Comparison of ENCODE assay signal across 9 cellular contexts in the genomic region with DNA sequence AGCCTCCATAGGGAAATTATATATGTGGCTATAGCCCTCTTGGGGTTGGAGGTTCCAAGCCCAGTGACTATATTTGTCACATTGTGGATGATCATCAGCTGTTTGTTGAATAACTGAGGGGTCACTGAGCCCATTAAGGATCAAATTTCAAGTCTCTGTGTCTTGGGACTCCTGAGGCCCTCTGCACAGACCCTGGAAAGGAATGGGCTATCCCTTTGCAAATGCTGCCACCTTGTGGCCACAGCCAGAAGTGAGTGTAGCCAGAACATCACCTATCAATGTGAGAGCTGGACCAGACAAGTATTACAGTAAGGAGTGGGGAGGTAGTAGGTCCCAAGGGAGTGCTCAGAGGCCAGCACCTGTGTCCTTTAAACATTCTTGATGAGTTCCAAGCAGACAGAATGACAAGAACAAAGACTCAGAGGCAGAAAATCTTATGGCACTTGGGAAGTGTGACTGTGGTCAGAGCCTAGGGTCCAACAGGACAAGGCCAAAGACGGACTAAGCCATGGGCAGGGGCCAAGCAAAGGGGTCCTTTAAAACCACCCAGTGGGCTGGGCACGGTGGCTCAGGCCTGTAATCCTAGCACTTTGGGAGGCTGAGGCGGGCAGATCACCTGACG. TPM values are rescaled to one million over a fixed set of nuclear protein-coding genes. Genes with fewer than 3 reads are reported as not detected.
DNase-seq lines count a peak whose midpoint lies in the region; ATAC-seq, FAIRE-seq and TF ChIP-seq lines count a peak whose summit lies in the region.
"Had no signal": no experiment of that assay in that cellular context is flagged by ENCODE, and none has a peak within 500 bp of the region (broad histone marks: within the 10 kb centered on the region; RNA-seq: fewer than 3 reads in every experiment).

No MANE protein-coding gene starts in this region.

- intact Hi-C loops in endothelial cell of umbilical vein (cut with micrococcal nuclease) = loop anchor here (1.0 kb wide), 4 partner anchors 56 to 271 kb away; no protein-coding TSS in a partner anchor

- no peak overlapping the region for H3K27ac Mint-ChIP-seq in activated CD8-positive, alpha-beta memory T cell treated with anti-CD3 and anti-CD28 coated beads, Interleukin-2, amount 10 ng/mL, durations not matched to agents 7 days and 5 days

- no peak overlapping the region for H3K4me3 ChIP-seq in endothelial cell of umbilical vein (replicated peaks in 1 of 3; ENCODE audit: insufficient read depth in 1 of 3, low read depth in 1 of 3, low read length in 3 of 3)

- H3K9me3 ChIP-seq in endothelial cell of umbilical vein (replicated peaks; ENCODE audit: control insufficient read depth, insufficient read depth, low read length) = no peaks in the 10 kb centered on the region

- BruUV-seq in endothelial cell of umbilical vein (replicated peaks; lab: Mats Ljungman, UMichigan) = no TSS peak

- FAIRE-seq in endothelial cell of umbilical vein (lab: Jason Lieb, UNC) = peak; percentile 87

- no peak for TF ChIP-seq POLR2A in endothelial cell of umbilical vein (IDR thresholded peaks at IDR 0.05; ENCODE audit: low read depth, low read length)

- no peak overlapping the region for H3K9ac ChIP-seq in endothelial cell of umbilical vein (replicated peaks; ENCODE audit: extremely low read depth, insufficient read depth, low read length)

- no peaks in the 10 kb centered on the region for H3K4me1 Mint-ChIP-seq in activated CD8-positive, alpha-beta memory T cell treated with anti-CD3 and anti-CD28 coated beads, Interleukin-2, amount 10 ng/mL, durations not matched to agents 7 days and 5 days

- dilution Hi-C loops in endothelial cell of umbilical vein (cut with MboI; ENCODE audit: extremely low pct_ligation_motif_present, low sequenced_read_pairs) = no loop called here

- H3K9me3 Mint-ChIP-seq in activated CD8-positive, alpha-beta memory T cell treated with anti-CD3 and anti-CD28 coated beads, Interleukin-2, amount 10 ng/mL, durations not matched to agents 7 days and 5 days (ENCODE audit: low read depth) = no peaks in the 10 kb centered on the region

- peak; percentile 85 to 89 for TF ChIP-seq CTCF in endothelial cell of umbilical vein (IDR thresholded peaks at IDR 0.05; ENCODE audit: extremely low read depth in 1 of 2, insufficient read depth in 1 of 2, low read depth in 1 of 2, low read length in 2 of 2)

- no peak overlapping the region for H3K4me3 Mint-ChIP-seq in activated CD8-positive, alpha-beta memory T cell treated with anti-CD3 and anti-CD28 coated beads, Interleukin-2, amount 10 ng/mL, durations not matched to agents 7 days and 5 days

- no peaks in the 10 kb centered on the region for H3K36me3 Mint-ChIP-seq in activated CD8-positive, alpha-beta memory T cell treated with anti-CD3 and anti-CD28 coated beads, Interleukin-2, amount 10 ng/mL, durations not matched to agents 7 days and 5 days

- POLR2A ChIA-PET in endothelial cell of umbilical vein (lab: Charles Lee) = interaction anchor here (1.4 kb wide), 1 partner anchor 102 kb away, joined by 3 read pairs; no protein-coding TSS in a partner anchor

- no peaks in the 10 kb centered on the region for H3K9me1 ChIP-seq in endothelial cell of umbilical vein (replicated peaks; ENCODE audit: control insufficient read depth, extremely low read depth, insufficient read depth, low read length)

- DNase-seq in 8988T (peak; percentile 84), HPDE6-E6E7 (ENCODE audit: extremely low spot score) (peak; percentile 76), NOMO-1 treated with DMSO at 0.1 percent for 48 hours (lab: John Stamatoyannopoulos, UW; ENCODE audit: unreplicated experiment) (peak; percentile 75), endothelial cell of umbilical vein (ENCODE audit: low read depth, low spot score) (peak; percentile 77), mucosa of gallbladder (ENCODE audit: low spot score) (peak; percentile 86)
- peak; percentile 86 for DNase-seq in activated CD8-positive, alpha-beta memory T cell treated with anti-CD3 and anti-CD28 coated beads, Interleukin-2, amount 10 ng/mL, durations not matched to agents 7 days and 5 days
- peak; percentile 71 for DNase-seq in stimulated activated CD8-positive, alpha-beta memory T cell treated with anti-CD3 and anti-CD28 coated beads, Interleukin-7, amount 100 ng/mL, for 24 hours (ENCODE audit: low read depth)

- no peaks in the 10 kb centered on the region for H3K4me1 ChIP-seq in endothelial cell of umbilical vein (ENCODE audit: control insufficient read depth, extremely low read depth, insufficient read depth, low read length)

- peak; percentile 69 for ATAC-seq in GM18502 (IDR thresholded peaks at IDR 0.05; ENCODE audit: poor library complexity, unreplicated experiment)
- peak; percentile 92 for ATAC-seq in activated CD8-positive, alpha-beta memory T cell treated with anti-CD3 and anti-CD28 coated beads, Interleukin-2, amount 10 ng/mL, durations not matched to agents 7 days and 5 days

- no peak overlapping the region for H2AFZ ChIP-seq in endothelial cell of umbilical vein (ENCODE audit: low read depth, low read length)

- H3K79me2 ChIP-seq in endothelial cell of umbilical vein (ENCODE audit: control insufficient read depth, insufficient read depth, low read length) = no peaks in the 10 kb centered on the region

- H3K36me3 ChIP-seq in endothelial cell of umbilical vein (ENCODE audit: control insufficient read depth in 2 of 2, extremely low read depth in 1 of 2, insufficient read depth in 2 of 2, low read length in 2 of 2) = no peaks in the 10 kb centered on the region

- H3K27ac ChIP-seq in endothelial cell of umbilical vein (ENCODE audit: insufficient read depth, low read depth, low read length) = no peak overlapping the region

- H3K27me3 Mint-ChIP-seq in activated CD8-positive, alpha-beta memory T cell treated with anti-CD3 and anti-CD28 coated beads, Interleukin-2, amount 10 ng/mL, durations not matched to agents 7 days and 5 days = peaks cover 12% of the 10 kb centered on the region

- H3K27me3 ChIP-seq in endothelial cell of umbilical vein (ENCODE audit: control insufficient read depth in 2 of 2, insufficient read depth in 2 of 2, low read length in 2 of 2) = peaks cover 0 to 10% of the 10 kb centered on the region in 2 experiments

- CTCF ChIA-PET in activated CD8-positive, alpha-beta memory T cell treated with anti-CD3 and anti-CD28 coated beads, Interleukin-2, amount 10 ng/mL, durations not matched to agents 7 days and 5 days (lab: Charles Lee) = interaction anchor here (0.6 to 6.3 kb wide), 33 partner anchors 8 to 389 kb away, joined by 3 to 55 read pairs (median 4); partner anchors contain the start of genes ARID3C, DCTN3, GALT and RPP25L
- CTCF ChIA-PET in endothelial cell of umbilical vein (lab: Charles Lee) = interaction anchor here (0.5 to 5.8 kb wide), 50 partner anchors 9 to 348 kb away, joined by 3 to 104 read pairs (median 5); partner anchors contain the start of genes DCTN3, ENHO, MYORG and RPP25L

- H4K20me1 ChIP-seq in endothelial cell of umbilical vein (replicated peaks; ENCODE audit: control insufficient read depth, extremely low read depth, insufficient read depth, low read length) = no peaks in the 10 kb centered on the region

- no peak overlapping the region for H3K4me2 ChIP-seq in endothelial cell of umbilical vein (ENCODE audit: insufficient read depth, low read length)

RNA-seq across cellular contexts. Expression of gene RPP25L, which starts 8.2 kb away (rescaled TPM):
- 10 to 100 TPM; 27.2 to 27.8 TPM for total RNA-seq in activated CD8-positive, alpha-beta memory T cell treated with anti-CD3 and anti-CD28 coated beads, Interleukin-2, amount 10 ng/mL, durations not matched to agents 7 days and 5 days
- total RNA-seq in endothelial cell of umbilical vein (15.1 and 15.7 TPM in 2 replicates), mucosa of gallbladder (28.7 TPM)
- 41.0 and 46.9 TPM in 2 replicates for polyA plus RNA-seq in endothelial cell of umbilical vein
- 26.1 and 27.9 TPM in 2 replicates for polyA plus RNA-seq in endothelial cell of umbilical vein (2011; cell fraction: cytosol; rRNA removed)
- 9.1 and 10.0 TPM in 2 replicates for polyA plus RNA-seq in endothelial cell of umbilical vein (2011; cell fraction: nucleus; rRNA removed)
- polyA plus RNA-seq in endothelial cell of umbilical vein (2012) = 18.8 and 23.8 TPM in 2 replicates
- 7.2 and 12.7 TPM in 2 replicates for polyA minus RNA-seq in endothelial cell of umbilical vein
- 19.8 TPM for polyA minus RNA-seq in endothelial cell of umbilical vein (2011; cell fraction: cytosol; rRNA and poly(A)+ RNA removed)
- polyA minus RNA-seq in endothelial cell of umbilical vein (2011; cell fraction: nucleus; rRNA and poly(A)+ RNA removed) = 2.8 and 3.7 TPM in 2 replicates

RNA-seq across cellular contexts. Expression of gene CNTFR, which starts 14.2 kb away (rescaled TPM):
- total RNA-seq in activated CD8-positive, alpha-beta memory T cell treated with anti-CD3 and anti-CD28 coated beads, Interleukin-2, amount 10 ng/mL, durations not matched to agents 7 days and 5 days = not detected
- not detected in 2 replicates for total RNA-seq in endothelial cell of umbilical vein
- not detected in 2 replicates for polyA plus RNA-seq in endothelial cell of umbilical vein
- polyA plus RNA-seq in endothelial cell of umbilical vein (2011; cell fraction: cytosol; rRNA removed) = not detected in 2 replicates
- polyA plus RNA-seq in endothelial cell of umbilical vein (2011; cell fraction: nucleus; rRNA removed) = not detected in 2 replicates
- not detected in 2 replicates for polyA plus RNA-seq in endothelial cell of umbilical vein (2012)
- polyA minus RNA-seq in endothelial cell of umbilical vein = not detected in 2 replicates
- not detected for polyA minus RNA-seq in endothelial cell of umbilical vein (2011; cell fraction: cytosol; rRNA and poly(A)+ RNA removed)
- not detected in 2 replicates for polyA minus RNA-seq in endothelial cell of umbilical vein (2011; cell fraction: nucleus; rRNA and poly(A)+ RNA removed)
- total RNA-seq in mucosa of gallbladder = 23.0 TPM

RNA-seq across cellular contexts. Expression of gene DCTN3, which starts 16.6 kb away (rescaled TPM):
- 100 to 1,000 TPM; 106 to 120 TPM for total RNA-seq in activated CD8-positive, alpha-beta memory T cell treated with anti-CD3 and anti-CD28 coated beads, Interleukin-2, amount 10 ng/mL, durations not matched to agents 7 days and 5 days
- total RNA-seq in endothelial cell of umbilical vein = 91.0 and 93.3 TPM in 2 replicates
- 170 TPM in 2 replicates for polyA plus RNA-seq in endothelial cell of umbilical vein
- 163 and 168 TPM in 2 replicates for polyA plus RNA-seq in endothelial cell of umbilical vein (2011; cell fraction: cytosol; rRNA removed)
- polyA plus RNA-seq in endothelial cell of umbilical vein (2011; cell fraction: nucleus; rRNA removed) = 101 and 104 TPM in 2 replicates
- 117 and 131 TPM in 2 replicates for polyA plus RNA-seq in endothelial cell of umbilical vein (2012)
- 61.0 and 79.4 TPM in 2 replicates for polyA minus RNA-seq in endothelial cell of umbilical vein
- polyA minus RNA-seq in endothelial cell of umbilical vein (2011; cell fraction: cytosol; rRNA and poly(A)+ RNA removed) = 26.2 TPM
- 19.7 and 32.8 TPM in 2 replicates for polyA minus RNA-seq in endothelial cell of umbilical vein (2011; cell fraction: nucleus; rRNA and poly(A)+ RNA removed)
- 81.9 TPM for total RNA-seq in mucosa of gallbladder

RNA-seq across cellular contexts. Expression of gene ARID3C, which starts 25.1 kb away (rescaled TPM):
- total RNA-seq in activated CD8-positive, alpha-beta memory T cell treated with anti-CD3 and anti-CD28 coated beads, Interleukin-2, amount 10 ng/mL, durations not matched to agents 7 days and 5 days = under 1 TPM in 1 of 2 experiments, not detected in 1; 0.26 TPM
- total RNA-seq in endothelial cell of umbilical vein (not detected in 2 replicates), mucosa of gallbladder (not detected)
- polyA plus RNA-seq in endothelial cell of umbilical vein = not detected in 2 replicates
- 0.06 TPM in 1 of 2 replicates, not detected in the other for polyA plus RNA-seq in endothelial cell of umbilical vein (2011; cell fraction: cytosol; rRNA removed)
- polyA plus RNA-seq in endothelial cell of umbilical vein (2011; cell fraction: nucleus; rRNA removed) = not detected in 2 replicates
- polyA plus RNA-seq in endothelial cell of umbilical vein (2012) = not detected in 2 replicates
- polyA minus RNA-seq in endothelial cell of umbilical vein = not detected in 2 replicates
- 0.72 TPM for polyA minus RNA-seq in endothelial cell of umbilical vein (2011; cell fraction: cytosol; rRNA and poly(A)+ RNA removed)
- not detected in 2 replicates for polyA minus RNA-seq in endothelial cell of umbilical vein (2011; cell fraction: nucleus; rRNA and poly(A)+ RNA removed)
- total RNA-seq: urinary bladder had no signal
- polyA plus RNA-seq: urinary bladder had no signal

RNA-seq across cellular contexts. Expression of gene SIGMAR1, which starts 33.9 kb away (rescaled TPM):
- 10 to 100 TPM; 66.1 to 82.1 TPM for total RNA-seq in activated CD8-positive, alpha-beta memory T cell treated with anti-CD3 and anti-CD28 coated beads, Interleukin-2, amount 10 ng/mL, durations not matched to agents 7 days and 5 days
- 74.1 and 81.2 TPM in 2 replicates for total RNA-seq in endothelial cell of umbilical vein
- polyA plus RNA-seq in endothelial cell of umbilical vein = 78.4 and 83.5 TPM in 2 replicates
- polyA plus RNA-seq in endothelial cell of umbilical vein (2011; cell fraction: cytosol; rRNA removed) = 93.9 and 95.3 TPM in 2 replicates
- 24.7 and 27.2 TPM in 2 replicates for polyA plus RNA-seq in endothelial cell of umbilical vein (2011; cell fraction: nucleus; rRNA removed)
- 80.0 and 89.4 TPM in 2 replicates for polyA plus RNA-seq in endothelial cell of umbilical vein (2012)
- polyA minus RNA-seq in endothelial cell of umbilical vein = 61.6 and 63.3 TPM in 2 replicates
- 98.6 TPM for polyA minus RNA-seq in endothelial cell of umbilical vein (2011; cell fraction: cytosol; rRNA and poly(A)+ RNA removed)
- 15.2 and 20.8 TPM in 2 replicates for polyA minus RNA-seq in endothelial cell of umbilical vein (2011; cell fraction: nucleus; rRNA and poly(A)+ RNA removed)
- 77.1 TPM for total RNA-seq in mucosa of gallbladder

Comparison
In these comparisons a context has a peak if more than half of its experiments do, and no peak if none do; other contexts are left out.
1. RNA of gene CNTFR, which starts 14.2 kb away (total RNA-seq): 23.0 TPM in mucosa of gallbladder (single experiment); not detected in activated CD8-positive, alpha-beta memory T cell treated with anti-CD3 and anti-CD28 coated beads, Interleukin-2, amount 10 ng/mL, durations not matched to agents 7 days and 5 days and not detected in endothelial cell of umbilical vein; every median in the first group is over 10 times any median in the second.
2. Peak in every context shown above with its lines, with median percentiles within 50 percentile points of each other: DNase-seq.